Comparison of ENCODE assay signal across 9 cellular contexts in genomic region chr12:51972849-51973273, GRCh38. TPM values are rescaled to one million over a fixed set of nuclear protein-coding genes. Genes with fewer than 3 reads are reported as not detected.
DNase-seq lines count a peak whose midpoint lies in the region; ATAC-seq and TF ChIP-seq lines count a peak whose summit lies in the region.
"Had no signal": no experiment of that assay in that cellular context is flagged by ENCODE, and none has a peak within 500 bp of the region (broad histone marks: within the 10 kb centered on the region; RNA-seq: fewer than 3 reads in every experiment).

No MANE protein-coding gene starts in this region.

- TF ChIP-seq CTCF in OCI-LY7 (conservative IDR thresholded peaks at IDR 0.05; ENCODE audit: low read length) = no peak

- H3K27me3 Mint-ChIP-seq in activated naive CD8-positive, alpha-beta T cell = no peaks in the 10 kb centered on the region
- H3K27me3 Mint-ChIP-seq in immature natural killer cell (ENCODE audit: low read depth in 3 of 3) = peaks cover 0 to 3% (median 2%) of the 10 kb centered on the region in 3 donors

- ATAC-seq in activated CD4-positive, CD25-positive, alpha-beta regulatory T cell treated with anti-CD3 and anti-CD28 coated beads, Interleukin-2, amount 50 U/mL, for 24 hours = peak; percentile 19 to 24
- ATAC-seq: Panc1 had no signal

- no peaks in the 10 kb centered on the region for H3K79me2 ChIP-seq in OCI-LY7 (ENCODE audit: insufficient read depth, low read depth, low read length)

- no peak overlapping the region for H3K4me2 ChIP-seq in OCI-LY7 (ENCODE audit: low read length)

- H3K27ac ChIP-seq in OCI-LY7 (ENCODE audit: low read depth, low read length, poor library complexity, severe bottlenecking) = no peak overlapping the region

- intact Hi-C loops in OCI-LY7 (cut with micrococcal nuclease; ENCODE audit: unreplicated experiment) = no loop called here

- H3K9me2 ChIP-seq in OCI-LY7 (ENCODE audit: insufficient read depth, low read length) = no peaks in the 10 kb centered on the region

- H3K9me3 ChIP-seq in OCI-LY7 (ENCODE audit: low read length) = no peaks in the 10 kb centered on the region

- H3K4me1 Mint-ChIP-seq in activated naive CD8-positive, alpha-beta T cell (ENCODE audit: low read depth) = peaks cover 78% of the 10 kb centered on the region
- H3K4me1 Mint-ChIP-seq in immature natural killer cell = peaks cover 68 to 77% of the 10 kb centered on the region in 2 donors

- no TSS peak for BruUV-seq in OCI-LY7 (replicated peaks; lab: Mats Ljungman, UMichigan)

- CTCF ChIA-PET in OCI-LY7 (lab: Charles Lee; ENCODE audit: unreplicated experiment) = no interaction called here

- H3K4me3 Mint-ChIP-seq in activated naive CD8-positive, alpha-beta T cell = peak overlapping the region; percentile 43
- peak overlapping the region; percentile 68 to 81 (median 74) for H3K4me3 Mint-ChIP-seq in immature natural killer cell

- H3K9me3 Mint-ChIP-seq in activated naive CD8-positive, alpha-beta T cell (ENCODE audit: low read depth) = no peaks in the 10 kb centered on the region
- H3K9me3 Mint-ChIP-seq in immature natural killer cell = no peaks in the 10 kb centered on the region

- H3K4me1 ChIP-seq in OCI-LY7 (ENCODE audit: insufficient read depth, low read length, poor library complexity, severe bottlenecking) = peaks cover 23% of the 10 kb centered on the region

- H4K20me1 ChIP-seq in OCI-LY7 (ENCODE audit: insufficient read depth, low read length) = 0 out of 2 replicates have a peak, but pooled peaks cover 9% of the 10 kb centered on the region

- H3K4me3 ChIP-seq in OCI-LY7 (ENCODE audit: low read depth, low read length, poor library complexity, severe bottlenecking) = no peak overlapping the region

- no peak overlapping the region for H2AFZ ChIP-seq in OCI-LY7 (ENCODE audit: low read length)

- H3K36me3 ChIP-seq in OCI-LY7 (ENCODE audit: insufficient read depth, low read length) = no peaks in the 10 kb centered on the region

- H3K36me3 Mint-ChIP-seq in activated naive CD8-positive, alpha-beta T cell = peaks cover 12% of the 10 kb centered on the region
- H3K36me3 Mint-ChIP-seq in immature natural killer cell = peaks cover 9 to 18% (median 13%) of the 10 kb centered on the region in 3 donors

- no peak for DNase-seq in activated CD4-positive, CD25-positive, alpha-beta regulatory T cell (lab: John Stamatoyannopoulos, UW)
- DNase-seq in immature natural killer cell (peak; percentile 74 to 78 (median 76)), HuH-7 (ENCODE audit: low spot score) (no peak), foreskin melanocyte (no peak), OCI-LY7 (ENCODE audit: low spot score) (no peak)
- peak; percentile 29 to 52 for DNase-seq in stimulated activated CD4-positive, alpha-beta T cell treated with anti-CD3 and anti-CD28 coated beads, Interleukin-2, amount 100 ng/mL, for 48 hours

- POLR2A ChIA-PET in OCI-LY7 (lab: Charles Lee) = interaction anchor here (0.6 kb wide), 1 partner anchor 162 kb away, joined by 7 read pairs; no protein-coding TSS in a partner anchor

- H3K27ac Mint-ChIP-seq in activated naive CD8-positive, alpha-beta T cell = peak overlapping the region; percentile 10
- peak overlapping the region; percentile 62 to 93 (median 82) for H3K27ac Mint-ChIP-seq in immature natural killer cell

RNA-seq across cellular contexts. Expression of gene ACVR1B, which starts 21.4 kb away (rescaled TPM):
- polyA plus RNA-seq in immature natural killer cell = 1 to 10 TPM in 1 of 3 donors, under 1 TPM in 1, not detected in 1; 0.52 to 1.4 TPM
- 3.0 and 4.1 TPM in 2 replicates for total RNA-seq in OCI-LY7 (2014; rRNA removed; shearing (Covaris generic))
- 6.1 and 6.8 TPM in 2 replicates for total RNA-seq in OCI-LY7 (2022)

RNA-seq across cellular contexts. Expression of gene TAMALIN, which starts 33.9 kb away (rescaled TPM):
- 1 to 10 TPM; 1.1 to 3.1 (median 1.2) TPM for polyA plus RNA-seq in immature natural killer cell
- total RNA-seq in OCI-LY7 (2014; rRNA removed; shearing (Covaris generic)) = 0.41 and 0.66 TPM in 2 replicates
- total RNA-seq in OCI-LY7 (2022) = 0.89 and 1.3 TPM in 2 replicates

Comparison
In these comparisons a context has a peak if more than half of its experiments do, and no peak if none do; other contexts are left out.
1. DNase-seq: peak in immature natural killer cell (3 of 3) and stimulated activated CD4-positive, alpha-beta T cell treated with anti-CD3 and anti-CD28 coated beads, Interleukin-2, amount 100 ng/mL, for 48 hours (2 of 2); none in activated CD4-positive, CD25-positive, alpha-beta regulatory T cell (0 of 4), HuH-7 (single experiment), foreskin melanocyte (single experiment) and OCI-LY7 (single experiment).